In genomic region chr19:58182989-58183821, GRCh38 we compare ENCODE assay signal across 8 cellular contexts. TPM values are rescaled to one million over a fixed set of nuclear protein-coding genes. Genes with fewer than 3 reads are reported as not detected.
DNase-seq lines count a peak whose midpoint lies in the region; ATAC-seq, FAIRE-seq and TF ChIP-seq lines count a peak whose summit lies in the region.

Gene ZNF274 (plus strand): TSS chr19:58183061. CDS start chr19:58183966, 905 bp downstream.

- H3K4me3 Mint-ChIP-seq in WTC11 = peak within 1 kb of the TSS; percentile 91
- H3K4me3 Mint-ChIP-seq in immature natural killer cell = peak within 1 kb of the TSS; percentile 90 to 96 (median 94)

- no peaks in the 10 kb centered on the region for H3K4me1 ChIP-seq in A673 (ENCODE audit: insufficient read depth, low read length, poor library complexity, severe bottlenecking)

- H3K36me3 Mint-ChIP-seq in WTC11 = peaks cover 47% of the 10 kb centered on the region
- H3K36me3 Mint-ChIP-seq in immature natural killer cell = peaks cover 33 to 51% (median 42%) of the 10 kb centered on the region in 3 donors

- H3K27ac Mint-ChIP-seq in WTC11 (peak within 1 kb of the TSS; percentile 99), immature natural killer cell (peak within 1 kb of the TSS; percentile 97 to 99 (median 98))

- intact Hi-C loops in A673 (cut with micrococcal nuclease; ENCODE audit: unreplicated experiment) = no loop called here

- H3K4me1 Mint-ChIP-seq in WTC11 = peaks cover 10% of the 10 kb centered on the region
- H3K4me1 Mint-ChIP-seq in immature natural killer cell = peaks cover 24 to 33% of the 10 kb centered on the region in 2 donors

- BruUV-seq in A673 (replicated peaks; lab: Mats Ljungman, UMichigan) = no TSS peak

- H3K36me3 ChIP-seq in A673 (ENCODE audit: insufficient read depth, low read length, poor library complexity, severe bottlenecking) (peaks cover 27% of the 10 kb centered on the region), bronchial epithelial cell (ENCODE audit: control insufficient read depth, insufficient read depth, low read length) (peaks cover 20% of the 10 kb centered on the region)

- FAIRE-seq in bronchial epithelial cell (lab: Jason Lieb, UNC) = no peak

- peak within 1 kb of the TSS; percentile 98 for H3K27ac ChIP-seq in A673 (ENCODE audit: low read depth, low read length, poor library complexity, severe bottlenecking)

- ATAC-seq in GM18858 (IDR thresholded peaks at IDR 0.05; ENCODE audit: unreplicated experiment) (peak; percentile 78), HG03066 (IDR thresholded peaks at IDR 0.05; ENCODE audit: low read depth, unreplicated experiment) (peak; percentile 85), WTC11 (peak; percentile 89)

- peaks cover 67% of the 10 kb centered on the region for H3K9me3 ChIP-seq in A673 (ENCODE audit: low read depth, low read length, poor library complexity, severe bottlenecking)

- CTCF ChIA-PET in A673 (lab: Charles Lee) (interaction anchor here (0.6 kb wide), 1 partner anchor 45 kb away, joined by 3 read pairs; no protein-coding TSS in a partner anchor), WTC11 (lab: Charles Lee) (interaction anchor here (0.7 to 1.6 kb wide), 9 partner anchors 21 to 268 kb away, joined by 3 to 6 read pairs (median 3); partner anchors contain the start of gene ZNF324B)

- H3K4me3 ChIP-seq in A673 (ENCODE audit: low read depth, low read length, poor library complexity, severe bottlenecking) (peak within 1 kb of the TSS; percentile 69), bronchial epithelial cell (ENCODE audit: low read depth, low read length) (peak within 1 kb of the TSS; percentile 95)

- no peak for TF ChIP-seq CTCF in A673 (conservative IDR thresholded peaks at IDR 0.05; ENCODE audit: low read depth, low read length)
- no peak for TF ChIP-seq CTCF in WTC11 (IDR thresholded peaks at IDR 0.05)
- no peak for TF ChIP-seq CTCF in bronchial epithelial cell (IDR thresholded peaks at IDR 0.05; ENCODE audit: insufficient read depth, low read length, severe bottlenecking)

- H3K27me3 ChIP-seq in A673 (replicated peaks; ENCODE audit: insufficient read depth, low read depth, low read length, poor library complexity) (no peaks in the 10 kb centered on the region), bronchial epithelial cell (ENCODE audit: control insufficient read depth, insufficient read depth, low read length) (no peaks in the 10 kb centered on the region)

- peaks cover 11% of the 10 kb centered on the region for H3K9me3 Mint-ChIP-seq in WTC11
- peaks cover 49 to 77% (median 66%) of the 10 kb centered on the region in 6 donors for H3K9me3 Mint-ChIP-seq in immature natural killer cell

- POLR2A ChIA-PET in A673 (lab: Charles Lee; ENCODE audit: low non-redundant PET) (no interaction called here), WTC11 (lab: Charles Lee) (interaction anchor here (0.8 to 1.8 kb wide), 8 partner anchors 21 to 180 kb away, joined by 3 to 8 read pairs (median 4); partner anchors contain the start of genes ZNF135, ZNF544, ZNF606 and ZSCAN22)

- H3K27me3 Mint-ChIP-seq in WTC11 (ENCODE audit: low read depth) (no peaks in the 10 kb centered on the region), immature natural killer cell (ENCODE audit: low read depth in 3 of 3) (peaks cover 11 to 19% (median 17%) of the 10 kb centered on the region in 3 donors)

- DNase-seq in A673 (ENCODE audit: low spot score) (peak; percentile 95), NCI-H2196 (lab: John Stamatoyannopoulos, UW; ENCODE audit: unreplicated experiment) (peak; percentile 94), WTC11 (ENCODE audit: low spot score) (peak; percentile 97), bronchial epithelial cell (ENCODE audit: low read depth) (peak; percentile 89), immature natural killer cell (peak; percentile 93 to 95 (median 93)), smooth muscle cell of the brain vasculature (ENCODE audit: low read depth, low spot score) (peak; percentile 60)

TF ChIP-seq in WTC11, 78 proteins besides CTCF, POLR2A, EP300 and RAD21 (continues in another document):
- peak; percentile 82; the same call in 1 of the 2 replicates for TF ChIP-seq TCF7 (CRISPR knock-in tag; IDR thresholded peaks at IDR 0.05; ENCODE audit: low read depth)
- peak; percentile 35; the same call in 1 of the 2 replicates for TF ChIP-seq TEAD4 (CRISPR knock-in tag; IDR thresholded peaks at IDR 0.05)
- TF ChIP-seq E2F4 (CRISPR knock-in tag; IDR thresholded peaks at IDR 0.05; ENCODE audit: borderline replicate concordance, low read depth) = 0 out of 2 replicates have a peak, but pooled peaks have one; percentile 27
- 0 out of 2 replicates have a peak, but pooled peaks have one; percentile 16 for TF ChIP-seq PRRX2 (CRISPR knock-in tag; IDR thresholded peaks at IDR 0.05)
- no peak for TF ChIP-seq RORB (CRISPR knock-in tag; IDR thresholded peaks at IDR 0.05)
- TF ChIP-seq ZBTB21 (CRISPR knock-in tag; IDR thresholded peaks at IDR 0.05; ENCODE audit: borderline replicate concordance) = peak; percentile 87
- peak; percentile 83 for TF ChIP-seq FOXK1 (CRISPR knock-in tag; IDR thresholded peaks at IDR 0.05)
- peak; percentile 77; the same call in 1 of the 2 replicates for TF ChIP-seq SMAD3 (CRISPR knock-in tag; IDR thresholded peaks at IDR 0.05; ENCODE audit: borderline replicate concordance)
- TF ChIP-seq HMGXB4 (CRISPR knock-in tag; IDR thresholded peaks at IDR 0.05) = peak; percentile 94
- no peak for TF ChIP-seq NR2C2 (CRISPR knock-in tag; IDR thresholded peaks at IDR 0.05)
- peak; percentile 74; the same call in 1 of the 2 replicates for TF ChIP-seq CREM (CRISPR knock-in tag; IDR thresholded peaks at IDR 0.05)
- no peak for TF ChIP-seq ERG (CRISPR knock-in tag; IDR thresholded peaks at IDR 0.05)
- TF ChIP-seq E2F5 (CRISPR knock-in tag; IDR thresholded peaks at IDR 0.05) = peak; percentile 94
- peak; percentile 94 for TF ChIP-seq MAX (CRISPR knock-in tag; IDR thresholded peaks at IDR 0.05)
- TF ChIP-seq SP1 (CRISPR knock-in tag; conservative IDR thresholded peaks at IDR 0.05) = peak; percentile 85

RNA-seq across cellular contexts. Expression of gene ZNF274, which starts in this region (rescaled TPM):
- total RNA-seq in A673 (2021) (25.0 and 27.4 TPM in 2 replicates), WTC11 (2021) (25.4 to 28.8 TPM (median 27.5 TPM) in 3 replicates), bronchial epithelial cell (28.2 and 36.5 TPM in 2 replicates)
- 10 to 100 TPM; 12.5 to 26.2 (median 20.2) TPM for polyA plus RNA-seq in immature natural killer cell

Comparison
In these comparisons a context has a peak if more than half of its experiments do, and no peak if none do; other contexts are left out.
1. Peak in every context shown above with its lines: DNase-seq, ATAC-seq, H3K4me3 ChIP-seq and H3K27ac ChIP-seq.